In genomic region chr1:45995298-45995697, GRCh38 we compare ENCODE assay signal across 21 cellular contexts.
DNase-seq lines count a peak whose midpoint lies in the region; TF ChIP-seq lines count a peak whose summit lies in the region.
"Had no signal": no experiment of that assay in that cellular context is flagged by ENCODE, and none has a peak within 500 bp of the region (broad histone marks: within the 10 kb centered on the region; RNA-seq: fewer than 3 reads in every experiment).

No MANE protein-coding gene starts in this region.

- H3K36me3 ChIP-seq in MG63: no peaks in the 10 kb centered on the region

- CTCF ChIA-PET in HEK293T (lab: Yijun Ruan, JAX): no interaction called here

- POLR2A ChIA-PET in HEK293T (lab: Yijun Ruan, JAX): no interaction called here

- in situ Hi-C loops in astrocyte of the spinal cord (cut with HindIII; ENCODE audit: low sequenced_read_pairs): no loop called here

- H3K4me3 ChIP-seq in AG10803 (ENCODE audit: low read length) (no peak overlapping the region), astrocyte of the spinal cord (ENCODE audit: low read depth, low read length) (no peak overlapping the region), MG63 (no peak overlapping the region)
- H3K4me3 ChIP-seq: BLaER1, GM12878, Peyer's patch had no signal

- no peaks in the 10 kb centered on the region for H3K9me3 ChIP-seq in MG63
- H3K9me3 ChIP-seq: Peyer's patch had no signal

- TF ChIP-seq CTCF in AG10803 (conservative IDR thresholded peaks at IDR 0.05; ENCODE audit: low read length): no peak
- TF ChIP-seq CTCF in astrocyte of the spinal cord (IDR thresholded peaks at IDR 0.05; ENCODE audit: low read depth, low read length): no peak

- peak; percentile 24 for DNase-seq in AG10803 (ENCODE audit: low read depth)
- peak; percentile 63 for DNase-seq in M059J (ENCODE audit: low read depth)
- DNase-seq in astrocyte of the spinal cord (ENCODE audit: low read depth, low spot score): peak; percentile 30
- peak; percentile 18 for DNase-seq in myocyte (ENCODE audit: low read depth)
- no peak for DNase-seq in HEK293T (ENCODE audit: extremely low spot score)
- no peak for DNase-seq in MG63
- no peak for DNase-seq in activated gamma-delta T cell (lab: John Stamatoyannopoulos, UW)
- no peak for DNase-seq in NCI-H510A treated with DMSO at 0.1 percent for 48 hours (lab: John Stamatoyannopoulos, UW)
- DNase-seq: Calu3; CD4-positive, alpha-beta memory T cell; GF-D8; GOT3; NCI-H1105; NCI-H2081; NCI-H2171 treated with DMSO at 0.1 percent for 48 hours; NCI-H446; NCI-H69; Peyer's patch; SHP77 treated with DMSO at 0.1 percent for 48 hours had no signal

- no peaks in the 10 kb centered on the region; the same call in 1 of the 2 replicates for H3K27me3 ChIP-seq in MG63
- H3K27me3 ChIP-seq: BLaER1, Peyer's patch had no signal

TF ChIP-seq in HEK293T, 16 proteins besides CTCF, POLR2A, EP300 and RAD21:
- TF ChIP-seq ARNT (IDR thresholded peaks at IDR 0.05) (no peak), HDGF (IDR thresholded peaks at IDR 0.05; ENCODE audit: borderline replicate concordance) (no peak), FOXA1 (IDR thresholded peaks at IDR 0.05) (no peak), SUZ12 (IDR thresholded peaks at IDR 0.05) (no peak), TARDBP (IDR thresholded peaks at IDR 0.05) (no peak), LEF1 (IDR thresholded peaks at IDR 0.05; ENCODE audit: borderline replicate concordance) (no peak), FOXM1 (IDR thresholded peaks at IDR 0.05; ENCODE audit: borderline replicate concordance) (no peak), PKNOX1 (IDR thresholded peaks at IDR 0.05) (no peak), FOXK2 (IDR thresholded peaks at IDR 0.05) (no peak), L3MBTL2 (conservative IDR thresholded peaks at IDR 0.05) (no peak), ZNF384 (IDR thresholded peaks at IDR 0.05) (no peak), ELF4 (IDR thresholded peaks at IDR 0.05) (no peak), BHLHE40 (IDR thresholded peaks at IDR 0.05; ENCODE audit: borderline replicate concordance) (no peak), CTBP1 (IDR thresholded peaks at IDR 0.05; ENCODE audit: borderline replicate concordance) (no peak), SP1 (IDR thresholded peaks at IDR 0.05) (no peak), NFRKB (IDR thresholded peaks at IDR 0.05) (no peak)

Comparison
In these comparisons a context has a peak if more than half of its experiments do, and no peak if none do; other contexts are left out.
1. DNase-seq: peak in AG10803 (single experiment), M059J (single experiment), astrocyte of the spinal cord (single experiment) and myocyte (single experiment); none in HEK293T (single experiment), MG63 (single experiment), activated gamma-delta T cell (single experiment) and NCI-H510A treated with DMSO at 0.1 percent for 48 hours (single experiment).